Comparison of ENCODE assay signal across 1 cellular context in the genomic region with DNA sequence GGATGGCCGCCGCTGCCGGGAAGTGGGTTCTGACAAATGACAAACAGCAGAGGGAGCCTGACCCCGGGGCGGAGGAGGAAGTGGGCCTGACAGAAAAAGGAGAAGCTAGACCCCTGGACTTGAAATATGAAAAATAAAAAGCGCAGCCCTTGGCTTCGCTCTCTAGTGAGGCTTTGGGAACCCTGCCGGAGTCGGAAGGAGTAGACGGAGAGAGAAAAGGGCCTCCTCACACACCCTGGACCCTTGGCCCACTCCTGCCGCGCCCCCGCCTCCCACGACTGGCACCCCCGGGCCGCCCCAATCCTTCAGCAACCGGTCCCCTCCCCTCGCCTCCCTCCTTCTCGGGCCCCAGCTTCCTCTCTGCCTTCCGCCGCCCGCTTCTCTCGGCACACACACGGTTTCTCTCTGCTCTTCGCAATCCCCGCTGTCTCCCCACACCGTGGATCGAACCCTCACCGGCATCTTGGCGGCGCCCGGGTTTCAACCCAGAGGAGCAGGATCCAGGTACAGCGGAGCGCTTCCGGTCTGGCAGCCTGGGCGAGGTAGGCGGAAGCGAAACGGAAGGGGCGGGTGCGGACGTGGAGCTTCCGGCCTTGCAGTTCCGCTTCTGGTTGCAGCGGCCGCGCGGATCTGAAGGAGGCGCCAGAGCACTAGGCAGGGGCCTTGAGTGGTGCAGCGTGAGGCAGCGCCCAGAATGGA.
A peak's percentile ranks its signal among the peaks of the same experiment; 100 is the strongest.
TF ChIP-seq lines count a peak whose summit lies in the region.

Gene ARPC3 (minus strand): TSS at position 539 of the 699 bp plus-strand sequence. CDS start 77 bp downstream, at position 462.

TF ChIP-seq in HepG2, 621 proteins besides CTCF, POLR2A, EP300 and RAD21 (continued from another document and continues in another):
- TF ChIP-seq, protein P1, sequence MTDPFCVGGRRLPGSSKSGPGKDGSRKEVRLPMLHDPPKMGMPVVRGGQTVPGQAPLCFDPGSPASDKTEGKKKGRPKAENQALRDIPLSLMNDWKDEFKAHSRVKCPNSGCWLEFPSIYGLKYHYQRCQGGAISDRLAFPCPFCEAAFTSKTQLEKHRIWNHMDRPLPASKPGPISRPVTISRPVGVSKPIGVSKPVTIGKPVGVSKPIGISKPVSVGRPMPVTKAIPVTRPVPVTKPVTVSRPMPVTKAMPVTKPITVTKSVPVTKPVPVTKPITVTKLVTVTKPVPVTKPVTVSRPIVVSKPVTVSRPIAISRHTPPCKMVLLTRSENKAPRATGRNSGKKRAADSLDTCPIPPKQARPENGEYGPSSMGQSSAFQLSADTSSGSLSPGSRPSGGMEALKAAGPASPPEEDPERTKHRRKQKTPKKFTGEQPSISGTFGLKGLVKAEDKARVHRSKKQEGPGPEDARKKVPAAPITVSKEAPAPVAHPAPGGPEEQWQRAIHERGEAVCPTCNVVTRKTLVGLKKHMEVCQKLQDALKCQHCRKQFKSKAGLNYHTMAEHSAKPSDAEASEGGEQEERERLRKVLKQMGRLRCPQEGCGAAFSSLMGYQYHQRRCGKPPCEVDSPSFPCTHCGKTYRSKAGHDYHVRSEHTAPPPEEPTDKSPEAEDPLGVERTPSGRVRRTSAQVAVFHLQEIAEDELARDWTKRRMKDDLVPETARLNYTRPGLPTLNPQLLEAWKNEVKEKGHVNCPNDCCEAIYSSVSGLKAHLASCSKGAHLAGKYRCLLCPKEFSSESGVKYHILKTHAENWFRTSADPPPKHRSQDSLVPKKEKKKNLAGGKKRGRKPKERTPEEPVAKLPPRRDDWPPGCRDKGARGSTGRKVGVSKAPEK (CRISPR knock-in tag; IDR thresholded peaks at IDR 0.05; ENCODE audit: borderline replicate concordance): 0 out of 2 replicates have a peak, but pooled peaks have one; percentile 32
- TF ChIP-seq ZNF264 (CRISPR knock-in tag; IDR thresholded peaks at IDR 0.05) (peak; percentile 77; the same call in 1 of the 2 replicates), KAT7 (CRISPR knock-in tag; IDR thresholded peaks at IDR 0.05; ENCODE audit: borderline replicate concordance) (peak; percentile 70; the same call in 1 of the 2 replicates), KDM3A (CRISPR knock-in tag; IDR thresholded peaks at IDR 0.05; ENCODE audit: low read depth) (peak; percentile 30), HDAC2 (CRISPR knock-in tag; IDR thresholded peaks at IDR 0.05) (peak; percentile 64; the same call in 1 of the 2 replicates), GATAD1 (CRISPR knock-in tag; IDR thresholded peaks at IDR 0.05) (peak; percentile 94), ZNF567 (CRISPR knock-in tag; IDR thresholded peaks at IDR 0.05; ENCODE audit: borderline replicate concordance) (no peak; the same call in none of the 2 replicates), CEBPG (CRISPR knock-in tag; IDR thresholded peaks at IDR 0.05) (peak; percentile 67), KDM2A (CRISPR knock-in tag; IDR thresholded peaks at IDR 0.05; ENCODE audit: borderline replicate concordance, low read depth) (peak; percentile 94), ETV5 (CRISPR knock-in tag; IDR thresholded peaks at IDR 0.05; ENCODE audit: borderline replicate concordance) (peak; percentile 96), CBX5 (CRISPR knock-in tag; IDR thresholded peaks at IDR 0.05; ENCODE audit: borderline replicate concordance) (peak; percentile 49; the same call in 1 of the 2 replicates), HIVEP1 (CRISPR knock-in tag; IDR thresholded peaks at IDR 0.05) (peak; percentile 73), ZNF788 (CRISPR knock-in tag; IDR thresholded peaks at IDR 0.05; ENCODE audit: borderline replicate concordance) (peak; percentile 71; the same call in 1 of the 2 replicates), ZNF7 (CRISPR knock-in tag; IDR thresholded peaks at IDR 0.05) (no peak), MEF2D (CRISPR knock-in tag; IDR thresholded peaks at IDR 0.05) (peak; percentile 74; the same call in 1 of the 2 replicates), HNRNPH1 (optimal IDR thresholded peaks at IDR 0.05; ENCODE audit: low read depth, low read length) (no peak), ZFX (CRISPR knock-in tag; IDR thresholded peaks at IDR 0.05; ENCODE audit: low read depth) (peak; percentile 81), KMT2B (CRISPR knock-in tag; IDR thresholded peaks at IDR 0.05) (peak; percentile 81), ZBTB39 (CRISPR knock-in tag; IDR thresholded peaks at IDR 0.05) (no peak), ZNF670 (CRISPR knock-in tag; IDR thresholded peaks at IDR 0.05; ENCODE audit: borderline replicate concordance) (peak; percentile 45; the same call in 1 of the 2 replicates), ZNF841 (CRISPR knock-in tag; IDR thresholded peaks at IDR 0.05; ENCODE audit: borderline replicate concordance) (no peak), ZNF317 (CRISPR knock-in tag; IDR thresholded peaks at IDR 0.05) (peak; percentile 64; the same call in 1 of the 2 replicates), ZNF18 (CRISPR knock-in tag; IDR thresholded peaks at IDR 0.05; ENCODE audit: insufficient replicate concordance) (no peak), HOXA3 (CRISPR knock-in tag; IDR thresholded peaks at IDR 0.05) (peak; percentile 88), ZNF598 (CRISPR knock-in tag; IDR thresholded peaks at IDR 0.05; ENCODE audit: borderline replicate concordance) (peak; percentile 54; the same call in 1 of the 2 replicates), EEA1 (CRISPR knock-in tag; IDR thresholded peaks at IDR 0.05; ENCODE audit: borderline replicate concordance) (peak; percentile 12; the same call in 1 of the 2 replicates), ZNF180 (CRISPR knock-in tag; IDR thresholded peaks at IDR 0.05; ENCODE audit: borderline replicate concordance, low read depth) (no peak), AGO1 (IDR thresholded peaks at IDR 0.05; ENCODE audit: low read depth, low read length, poor library complexity, severe bottlenecking) (peak; percentile 37), ZGPAT (CRISPR knock-in tag; IDR thresholded peaks at IDR 0.05) (peak; percentile 79; the same call in 1 of the 2 replicates), MED13 (CRISPR knock-in tag; IDR thresholded peaks at IDR 0.05) (no peak), MEIS1 (CRISPR knock-in tag; IDR thresholded peaks at IDR 0.05; ENCODE audit: borderline replicate concordance) (no peak)
- TF ChIP-seq, protein P2, sequence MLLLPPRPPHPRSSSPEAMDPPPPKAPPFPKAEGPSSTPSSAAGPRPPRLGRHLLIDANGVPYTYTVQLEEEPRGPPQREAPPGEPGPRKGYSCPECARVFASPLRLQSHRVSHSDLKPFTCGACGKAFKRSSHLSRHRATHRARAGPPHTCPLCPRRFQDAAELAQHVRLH (CRISPR knock-in tag; IDR thresholded peaks at IDR 0.05; ENCODE audit: borderline replicate concordance, low read depth): no peak; the same call in 1 of the 2 replicates
- TF ChIP-seq, protein P3, sequence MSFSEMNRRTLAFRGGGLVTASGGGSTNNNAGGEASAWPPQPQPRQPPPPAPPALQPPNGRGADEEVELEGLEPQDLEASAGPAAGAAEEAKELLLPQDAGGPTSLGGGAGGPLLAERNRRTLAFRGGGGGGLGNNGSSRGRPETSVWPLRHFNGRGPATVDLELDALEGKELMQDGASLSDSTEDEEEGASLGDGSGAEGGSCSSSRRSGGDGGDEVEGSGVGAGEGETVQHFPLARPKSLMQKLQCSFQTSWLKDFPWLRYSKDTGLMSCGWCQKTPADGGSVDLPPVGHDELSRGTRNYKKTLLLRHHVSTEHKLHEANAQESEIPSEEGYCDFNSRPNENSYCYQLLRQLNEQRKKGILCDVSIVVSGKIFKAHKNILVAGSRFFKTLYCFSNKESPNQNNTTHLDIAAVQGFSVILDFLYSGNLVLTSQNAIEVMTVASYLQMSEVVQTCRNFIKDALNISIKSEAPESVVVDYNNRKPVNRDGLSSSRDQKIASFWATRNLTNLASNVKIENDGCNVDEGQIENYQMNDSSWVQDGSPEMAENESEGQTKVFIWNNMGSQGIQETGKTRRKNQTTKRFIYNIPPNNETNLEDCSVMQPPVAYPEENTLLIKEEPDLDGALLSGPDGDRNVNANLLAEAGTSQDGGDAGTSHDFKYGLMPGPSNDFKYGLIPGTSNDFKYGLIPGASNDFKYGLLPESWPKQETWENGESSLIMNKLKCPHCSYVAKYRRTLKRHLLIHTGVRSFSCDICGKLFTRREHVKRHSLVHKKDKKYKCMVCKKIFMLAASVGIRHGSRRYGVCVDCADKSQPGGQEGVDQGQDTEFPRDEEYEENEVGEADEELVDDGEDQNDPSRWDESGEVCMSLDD (CRISPR knock-in tag; IDR thresholded peaks at IDR 0.05; ENCODE audit: borderline replicate concordance): no peak
- TF ChIP-seq, protein P4, sequence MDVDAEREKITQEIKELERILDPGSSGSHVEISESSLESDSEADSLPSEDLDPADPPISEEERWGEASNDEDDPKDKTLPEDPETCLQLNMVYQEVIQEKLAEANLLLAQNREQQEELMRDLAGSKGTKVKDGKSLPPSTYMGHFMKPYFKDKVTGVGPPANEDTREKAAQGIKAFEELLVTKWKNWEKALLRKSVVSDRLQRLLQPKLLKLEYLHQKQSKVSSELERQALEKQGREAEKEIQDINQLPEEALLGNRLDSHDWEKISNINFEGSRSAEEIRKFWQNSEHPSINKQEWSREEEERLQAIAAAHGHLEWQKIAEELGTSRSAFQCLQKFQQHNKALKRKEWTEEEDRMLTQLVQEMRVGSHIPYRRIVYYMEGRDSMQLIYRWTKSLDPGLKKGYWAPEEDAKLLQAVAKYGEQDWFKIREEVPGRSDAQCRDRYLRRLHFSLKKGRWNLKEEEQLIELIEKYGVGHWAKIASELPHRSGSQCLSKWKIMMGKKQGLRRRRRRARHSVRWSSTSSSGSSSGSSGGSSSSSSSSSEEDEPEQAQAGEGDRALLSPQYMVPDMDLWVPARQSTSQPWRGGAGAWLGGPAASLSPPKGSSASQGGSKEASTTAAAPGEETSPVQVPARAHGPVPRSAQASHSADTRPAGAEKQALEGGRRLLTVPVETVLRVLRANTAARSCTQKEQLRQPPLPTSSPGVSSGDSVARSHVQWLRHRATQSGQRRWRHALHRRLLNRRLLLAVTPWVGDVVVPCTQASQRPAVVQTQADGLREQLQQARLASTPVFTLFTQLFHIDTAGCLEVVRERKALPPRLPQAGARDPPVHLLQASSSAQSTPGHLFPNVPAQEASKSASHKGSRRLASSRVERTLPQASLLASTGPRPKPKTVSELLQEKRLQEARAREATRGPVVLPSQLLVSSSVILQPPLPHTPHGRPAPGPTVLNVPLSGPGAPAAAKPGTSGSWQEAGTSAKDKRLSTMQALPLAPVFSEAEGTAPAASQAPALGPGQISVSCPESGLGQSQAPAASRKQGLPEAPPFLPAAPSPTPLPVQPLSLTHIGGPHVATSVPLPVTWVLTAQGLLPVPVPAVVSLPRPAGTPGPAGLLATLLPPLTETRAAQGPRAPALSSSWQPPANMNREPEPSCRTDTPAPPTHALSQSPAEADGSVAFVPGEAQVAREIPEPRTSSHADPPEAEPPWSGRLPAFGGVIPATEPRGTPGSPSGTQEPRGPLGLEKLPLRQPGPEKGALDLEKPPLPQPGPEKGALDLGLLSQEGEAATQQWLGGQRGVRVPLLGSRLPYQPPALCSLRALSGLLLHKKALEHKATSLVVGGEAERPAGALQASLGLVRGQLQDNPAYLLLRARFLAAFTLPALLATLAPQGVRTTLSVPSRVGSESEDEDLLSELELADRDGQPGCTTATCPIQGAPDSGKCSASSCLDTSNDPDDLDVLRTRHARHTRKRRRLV (CRISPR knock-in tag; IDR thresholded peaks at IDR 0.05): no peak
- TF ChIP-seq, protein P5, sequence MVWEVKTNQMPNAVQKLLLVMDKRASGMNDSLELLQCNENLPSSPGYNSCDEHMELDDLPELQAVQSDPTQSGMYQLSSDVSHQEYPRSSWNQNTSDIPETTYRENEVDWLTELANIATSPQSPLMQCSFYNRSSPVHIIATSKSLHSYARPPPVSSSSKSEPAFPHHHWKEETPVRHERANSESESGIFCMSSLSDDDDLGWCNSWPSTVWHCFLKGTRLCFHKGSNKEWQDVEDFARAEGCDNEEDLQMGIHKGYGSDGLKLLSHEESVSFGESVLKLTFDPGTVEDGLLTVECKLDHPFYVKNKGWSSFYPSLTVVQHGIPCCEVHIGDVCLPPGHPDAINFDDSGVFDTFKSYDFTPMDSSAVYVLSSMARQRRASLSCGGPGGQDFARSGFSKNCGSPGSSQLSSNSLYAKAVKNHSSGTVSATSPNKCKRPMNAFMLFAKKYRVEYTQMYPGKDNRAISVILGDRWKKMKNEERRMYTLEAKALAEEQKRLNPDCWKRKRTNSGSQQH (CRISPR knock-in tag; IDR thresholded peaks at IDR 0.05; ENCODE audit: low read depth): no peak; the same call in none of the 2 replicates
